Comparison of ENCODE assay signal across 16 cellular contexts in genomic region chrX:9349572-9350259, GRCh38.
A peak's percentile ranks its signal among the peaks of the same experiment; 100 is the strongest.
DNase-seq lines count a peak whose midpoint lies in the region; ATAC-seq and TF ChIP-seq lines count a peak whose summit lies in the region.
"Had no signal": no experiment of that assay in that cellular context is flagged by ENCODE, and none has a peak within 500 bp of the region (broad histone marks: within the 10 kb centered on the region; RNA-seq: fewer than 3 reads in every experiment).

No MANE protein-coding gene starts in this region.

- in situ Hi-C loops in GM13977 (cut with MboI; ENCODE audit: low pct_unique_long_range_greater_than_20kb, low sequenced_read_pairs, unreplicated experiment) = loop anchor here (25.0 kb wide), 1 partner anchor 338 kb away; no protein-coding TSS in a partner anchor

- peak; percentile 61 for ATAC-seq in SK-N-SH treated with all-trans-retinoic acid at 6 μM for 48 hours
- ATAC-seq in HG02840 (IDR thresholded peaks at IDR 0.05; ENCODE audit: low FRiP score, unreplicated experiment) = no peak
- ATAC-seq: activated T-helper 17 cell treated with anti-CD3 and anti-CD28 coated beads, Interleukin-2, amount 50 U/mL, for 72 hours; Panc1; T-cell; WTC11 had no signal

- TF ChIP-seq CTCF in AG10803 (conservative IDR thresholded peaks at IDR 0.05; ENCODE audit: low read length) = no peak
- no peak for TF ChIP-seq CTCF in fibroblast of pulmonary artery (IDR thresholded peaks at IDR 0.05; ENCODE audit: low read length, missing control alignments)
- TF ChIP-seq CTCF in GM13977 (IDR thresholded peaks at IDR 0.05; ENCODE audit: extremely low read depth, insufficient read depth, missing control alignments) = no peak

- H3K4me3 ChIP-seq in AG10803 (ENCODE audit: low read length) = no peak overlapping the region
- no peak overlapping the region for H3K4me3 ChIP-seq in fibroblast of pulmonary artery (replicated peaks; ENCODE audit: low read depth, low read length)
- H3K4me3 ChIP-seq: coronary artery had no signal

- peak; percentile 59 for DNase-seq in AG10803 (ENCODE audit: low read depth)
- DNase-seq in HCEC 1CT = peak; percentile 69
- DNase-seq in fibroblast of pulmonary artery (ENCODE audit: low read depth) = peak; percentile 27
- DNase-seq in GM13977 (ENCODE audit: low spot score) = no peak
- no peak for DNase-seq in NCI-H2171 (lab: John Stamatoyannopoulos, UW)
- DNase-seq in COLO829 (ENCODE audit: low spot score) = no peak
- DNase-seq: NCI-H1092, NCI-H748 treated with DMSO at 0.1 percent for 48 hours, retina, T-cell had no signal

TF ChIP-seq in SK-N-SH treated with all-trans-retinoic acid at 6 μM for 48 hours, 23 proteins besides CTCF, POLR2A, EP300 and RAD21:
- TF ChIP-seq PPARA (CRISPR knock-in tag; IDR thresholded peaks at IDR 0.05; ENCODE audit: borderline replicate concordance) (no peak), CSDC2 (CRISPR knock-in tag; IDR thresholded peaks at IDR 0.05) (no peak), RARB (CRISPR knock-in tag; IDR thresholded peaks at IDR 0.05) (no peak), TOX (CRISPR knock-in tag; IDR thresholded peaks at IDR 0.05; ENCODE audit: borderline replicate concordance) (no peak), ARNTL (CRISPR knock-in tag; IDR thresholded peaks at IDR 0.05; ENCODE audit: borderline replicate concordance, low read depth) (no peak), ISL1 (CRISPR knock-in tag; IDR thresholded peaks at IDR 0.05) (no peak)
- TF ChIP-seq, protein P1, sequence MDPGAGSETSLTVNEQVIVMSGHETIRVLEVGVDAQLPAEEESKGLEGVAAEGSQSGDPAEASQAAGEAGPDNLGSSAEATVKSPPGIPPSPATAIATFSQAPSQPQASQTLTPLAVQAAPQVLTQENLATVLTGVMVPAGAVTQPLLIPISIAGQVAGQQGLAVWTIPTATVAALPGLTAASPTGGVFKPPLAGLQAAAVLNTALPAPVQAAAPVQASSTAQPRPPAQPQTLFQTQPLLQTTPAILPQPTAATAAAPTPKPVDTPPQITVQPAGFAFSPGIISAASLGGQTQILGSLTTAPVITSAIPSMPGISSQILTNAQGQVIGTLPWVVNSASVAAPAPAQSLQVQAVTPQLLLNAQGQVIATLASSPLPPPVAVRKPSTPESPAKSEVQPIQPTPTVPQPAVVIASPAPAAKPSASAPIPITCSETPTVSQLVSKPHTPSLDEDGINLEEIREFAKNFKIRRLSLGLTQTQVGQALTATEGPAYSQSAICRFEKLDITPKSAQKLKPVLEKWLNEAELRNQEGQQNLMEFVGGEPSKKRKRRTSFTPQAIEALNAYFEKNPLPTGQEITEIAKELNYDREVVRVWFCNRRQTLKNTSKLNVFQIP (CRISPR knock-in tag; IDR thresholded peaks at IDR 0.05; ENCODE audit: borderline replicate concordance, low read depth) = no peak

Comparison
In these comparisons a context has a peak if more than half of its experiments do, and no peak if none do; other contexts are left out.
1. DNase-seq: peak in AG10803 (single experiment), HCEC 1CT (single experiment) and fibroblast of pulmonary artery (single experiment); none in GM13977 (single experiment), NCI-H2171 (single experiment) and COLO829 (single experiment).